12 cellular contexts compared by ENCODE assay signal in genomic region chr14:35196571-35196970, GRCh38.
DNase-seq lines count a peak whose midpoint lies in the region; ATAC-seq and TF ChIP-seq lines count a peak whose summit lies in the region.
"Had no signal": no experiment of that assay in that cellular context is flagged by ENCODE, and none has a peak within 500 bp of the region (broad histone marks: within the 10 kb centered on the region; RNA-seq: fewer than 3 reads in every experiment).

No MANE protein-coding gene starts in this region.

- peaks cover 0 to 7% of the 10 kb centered on the region in 2 donors for H3K9me3 Mint-ChIP-seq in activated naive CD4-positive, alpha-beta T cell treated with anti-CD3 and anti-CD28 coated beads, Interleukin-2, amount 50 U/mL, for 72 hours
- no peaks in the 10 kb centered on the region for H3K9me3 Mint-ChIP-seq in type B pancreatic cell

- no peak overlapping the region for H3K4me3 ChIP-seq in PC-3 (ENCODE audit: low read length)
- H3K4me3 ChIP-seq: cardiac muscle cell, uterus had no signal

- H3K27ac ChIP-seq in PC-3 (ENCODE audit: low read length), result peak overlapping the region; percentile 27
- H3K27ac ChIP-seq: cardiac muscle cell, uterus had no signal

- peaks cover 12% of the 10 kb centered on the region for H3K4me1 ChIP-seq in PC-3 (ENCODE audit: insufficient read depth, low read length)
- H3K4me1 ChIP-seq: uterus had no signal

- POLR2A ChIA-PET in PC-3 (lab: Charles Lee; ENCODE audit: unreplicated experiment), result no interaction called here

- ATAC-seq in activated naive CD4-positive, alpha-beta T cell treated with anti-CD3 and anti-CD28 coated beads, Interleukin-2, amount 50 U/mL, for 72 hours, result peak; percentile 31 to 48
- ATAC-seq in PC-3 (0 out of 2 replicates have a peak, but pooled peaks have one; percentile 7), esophagus mucosa (peak; percentile 92)

- H3K36me3 ChIP-seq in PC-3 (ENCODE audit: low read depth, low read length), result no peaks in the 10 kb centered on the region
- H3K36me3 ChIP-seq: uterus had no signal

- no peaks in the 10 kb centered on the region for H3F3A ChIP-seq in PC-3 (ENCODE audit: low read length, unreplicated experiment)

- no peaks in the 10 kb centered on the region for H3K27me3 Mint-ChIP-seq in type B pancreatic cell
- H3K27me3 Mint-ChIP-seq: B cell had no signal

- intact Hi-C loops in PC-3 (cut with micrococcal nuclease), result loop anchor here (5.0 kb wide), 1 partner anchor 34 kb away; no protein-coding TSS in a partner anchor

- H3K27ac Mint-ChIP-seq in activated naive CD4-positive, alpha-beta T cell treated with anti-CD3 and anti-CD28 coated beads, Interleukin-2, amount 50 U/mL, for 72 hours, result peak overlapping the region in 1 of 2 donors; percentile 86
- H3K27ac Mint-ChIP-seq in type B pancreatic cell, result peak overlapping the region; percentile 32
- H3K27ac Mint-ChIP-seq: B cell had no signal

- no peaks in the 10 kb centered on the region for H3K9me2 ChIP-seq in PC-3 (replicated peaks; ENCODE audit: low read length)

- no peak overlapping the region for H3K4me3 Mint-ChIP-seq in type B pancreatic cell
- H3K4me3 Mint-ChIP-seq: activated T-helper 1 cell treated with anti-CD3 and anti-CD28 coated beads, Interleukin-12 subunit alpha, Interleukin-12 subunit beta, Interleukin-2, Interleukin-4 antibody, amounts not matched to agents 30 ng/mL and 10 ng/mL and 1 ng/mL, durations not matched to agents 14 hours and 24 hours and 36 hours; B cell had no signal

- H3K36me3 Mint-ChIP-seq in activated naive CD4-positive, alpha-beta T cell treated with anti-CD3 and anti-CD28 coated beads, Interleukin-2, amount 50 U/mL, for 72 hours, result peaks cover 11 to 25% of the 10 kb centered on the region in 2 donors
- H3K36me3 Mint-ChIP-seq in type B pancreatic cell, result peaks cover 7% of the 10 kb centered on the region

- H3K9ac ChIP-seq in PC-3 (ENCODE audit: low read length), result no peak overlapping the region

- no peaks in the 10 kb centered on the region for H4K20me1 ChIP-seq in PC-3 (ENCODE audit: low read length)

- CTCF ChIA-PET in PC-3 (lab: Charles Lee), result interaction anchor here (0.6 kb wide), 1 partner anchor 220 kb away, joined by 4 read pairs; no protein-coding TSS in a partner anchor

- no peaks in the 10 kb centered on the region for H3K27me3 ChIP-seq in PC-3 (ENCODE audit: low read length)
- H3K27me3 ChIP-seq: cardiac muscle cell, uterus had no signal

- H2AFZ ChIP-seq in PC-3 (ENCODE audit: low read length), result no peak overlapping the region

- TF ChIP-seq CTCF in PC-3 (conservative IDR thresholded peaks at IDR 0.05; ENCODE audit: low read depth, low read length), result no peak
- no peak for TF ChIP-seq CTCF in type B pancreatic cell (conservative IDR thresholded peaks at IDR 0.05)

- no peak for DNase-seq in activated naive CD4-positive, alpha-beta T cell treated with anti-CD3 and anti-CD28 coated beads, Interleukin-2, amount 50 U/mL, for 72 hours (ENCODE audit: low spot score in 2 of 2)
- no peak for DNase-seq in activated naive CD4-positive, alpha-beta T cell (lab: John Stamatoyannopoulos, UW)
- DNase-seq in PC-3 (no peak), type B pancreatic cell (ENCODE audit: extremely low spot score, unreplicated experiment) (no peak), HuH-7 (ENCODE audit: low spot score) (no peak), SHP77 (lab: John Stamatoyannopoulos, UW) (no peak), COR-L47 (lab: John Stamatoyannopoulos, UW) (no peak)
- DNase-seq: uterus had no signal

- H3K9me3 ChIP-seq in PC-3 (ENCODE audit: low read length), result no peaks in the 10 kb centered on the region
- H3K9me3 ChIP-seq: uterus had no signal

- H3K4me2 ChIP-seq in PC-3 (ENCODE audit: low read length), result no peak overlapping the region

- H3K79me2 ChIP-seq in PC-3 (ENCODE audit: low read length), result no peaks in the 10 kb centered on the region

- no TSS peak for BruUV-seq in PC-3 (replicated peaks; lab: Mats Ljungman, UMichigan)

- H3K4me1 Mint-ChIP-seq in type B pancreatic cell (ENCODE audit: unreplicated experiment), result peaks cover 10% of the 10 kb centered on the region

Comparison
In these comparisons a context has a peak if more than half of its experiments do, and no peak if none do; other contexts are left out.
1. ATAC-seq: peak in every context shown above with its lines; median percentile 92 in esophagus mucosa; 40 in activated naive CD4-positive, alpha-beta T cell treated with anti-CD3 and anti-CD28 coated beads, Interleukin-2, amount 50 U/mL, for 72 hours; 7 in PC-3.